In the genomic region with DNA sequence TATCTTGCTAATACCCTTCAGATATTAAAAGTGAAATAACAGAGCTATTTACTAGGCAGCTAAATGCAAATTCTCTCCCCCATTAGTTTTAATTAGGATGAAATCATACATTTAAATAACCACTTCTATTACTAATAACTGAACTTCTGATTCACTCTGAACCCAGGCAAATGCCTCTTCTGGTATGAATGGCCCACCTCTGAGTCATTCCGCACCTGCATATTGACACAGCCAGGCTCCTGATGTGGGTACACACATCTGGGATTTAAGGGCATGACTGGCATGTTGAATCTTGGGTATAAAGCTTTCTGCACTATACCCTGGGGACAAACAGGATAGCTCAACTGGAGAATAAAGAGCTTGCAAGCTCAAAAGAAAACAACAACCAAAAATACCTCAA, we compare ENCODE assay signal across 11 cellular contexts.
A peak's percentile ranks its signal among the peaks of the same experiment; 100 is the strongest.
DNase-seq lines count a peak whose midpoint lies in the region; ATAC-seq, FAIRE-seq and TF ChIP-seq lines count a peak whose summit lies in the region.
"Had no signal": no experiment of that assay in that cellular context is flagged by ENCODE, and none has a peak within 500 bp of the region (broad histone marks: within the 10 kb centered on the region; RNA-seq: fewer than 3 reads in every experiment).

No MANE protein-coding gene starts in this region.

- peaks cover 0 to 5% of the 10 kb centered on the region in 2 donors for H3K36me3 Mint-ChIP-seq in activated naive CD4-positive, alpha-beta T cell treated with anti-CD3 and anti-CD28 coated beads, Interleukin-2, amount 50 U/mL, for 72 hours
- no peaks in the 10 kb centered on the region for H3K36me3 Mint-ChIP-seq in T-helper 2 cell treated with Interferon-gamma antibody and Interleukin-4, amounts not matched to agents 5 μg/mL and 100 μg/mL, for 36 hours (ENCODE audit: low read depth)

- H3K36me3 ChIP-seq in kidney (ENCODE audit: control insufficient read depth in 1 of 2, insufficient read depth in 2 of 2, low read length in 2 of 2), result no peaks in the 10 kb centered on the region
- H3K36me3 ChIP-seq: brain microvascular endothelial cell, upper lobe of right lung had no signal

- no peak overlapping the region for H3K27ac ChIP-seq in A549
- H3K27ac ChIP-seq in kidney (ENCODE audit: low read depth in 2 of 2, low read length in 2 of 2), result no peak overlapping the region
- H3K27ac ChIP-seq: brain microvascular endothelial cell, upper lobe of right lung had no signal

- no peak for TF ChIP-seq EP300 in A549 (IDR thresholded peaks at IDR 0.05)

- CTCF ChIA-PET in A549 (lab: Yijun Ruan, JAX), result no interaction called here

- H3K4me1 ChIP-seq in A549 (peaks cover 25% of the 10 kb centered on the region), kidney (ENCODE audit: control insufficient read depth in 1 of 2, insufficient read depth in 1 of 2, low read depth in 1 of 2, low read length in 2 of 2) (no peaks in the 10 kb centered on the region)

- no peaks in the 10 kb centered on the region for H3K9me3 Mint-ChIP-seq in activated naive CD4-positive, alpha-beta T cell treated with anti-CD3 and anti-CD28 coated beads, Interleukin-2, amount 50 U/mL, for 72 hours
- H3K9me3 Mint-ChIP-seq in T-helper 2 cell treated with Interferon-gamma antibody and Interleukin-4, amounts not matched to agents 5 μg/mL and 100 μg/mL, for 36 hours, result no peaks in the 10 kb centered on the region

- peak overlapping the region; percentile 47 for H3K4me2 ChIP-seq in A549

- no peak for TF ChIP-seq POLR2A in A549 (IDR thresholded peaks at IDR 0.05; ENCODE audit: low read length)

- POLR2A ChIA-PET in A549 (lab: Yijun Ruan, JAX), result no interaction called here

- FAIRE-seq in A549 (lab: Jason Lieb, UNC), result no peak
- no peak for FAIRE-seq in kidney (lab: Jason Lieb, UNC)

- DNase-seq in A549 (ENCODE audit: low read depth in 1 of 2, low spot score in 1 of 2), result peak in 1 of 2 experiments; percentile 25
- DNase-seq in activated naive CD4-positive, alpha-beta T cell treated with anti-CD3 and anti-CD28 coated beads, Interleukin-2, amount 50 U/mL, for 72 hours (ENCODE audit: low spot score in 2 of 2), result peak in 1 of 2 donors; percentile 31
- no peak for DNase-seq in cerebellar cortex (ENCODE audit: low spot score)
- DNase-seq in AML-193 (lab: John Stamatoyannopoulos, UW), result no peak
- DNase-seq in T-helper 2 cell treated with Interferon-gamma antibody and Interleukin-4, amounts not matched to agents 5 μg/mL and 100 μg/mL, for 36 hours (ENCODE audit: low spot score), result no peak
- DNase-seq in kidney, result no peak
- DNase-seq: brain microvascular endothelial cell, NCI-H748 treated with DMSO at 0.1 percent for 48 hours, upper lobe of right lung had no signal

- H3K4me3 ChIP-seq in A549 (no peak overlapping the region), kidney (ENCODE audit: low read length in 2 of 2) (no peak overlapping the region)
- H3K4me3 ChIP-seq: upper lobe of right lung had no signal

- no peak overlapping the region for H3K4me3 Mint-ChIP-seq in T-helper 2 cell treated with Interferon-gamma antibody and Interleukin-4, amounts not matched to agents 5 μg/mL and 100 μg/mL, for 36 hours

- peaks cover 2% of the 10 kb centered on the region for H3K27me3 Mint-ChIP-seq in T-helper 2 cell treated with Interferon-gamma antibody and Interleukin-4, amounts not matched to agents 5 μg/mL and 100 μg/mL, for 36 hours (ENCODE audit: low read depth)

- no peak for TF ChIP-seq CTCF in A549 (IDR thresholded peaks at IDR 0.05)
- TF ChIP-seq CTCF in kidney (IDR thresholded peaks at IDR 0.05; ENCODE audit: borderline replicate concordance, extremely low read depth, insufficient read depth), result no peak

- TF ChIP-seq RAD21 in A549 (conservative IDR thresholded peaks at IDR 0.05 in 1 of 2, IDR thresholded peaks at IDR 0.05 in 1 of 2), result no peak

- intact Hi-C loops in kidney (cut with DNase I), result no loop called here

- ATAC-seq in A549 (0 out of 6 replicates have a peak, but pooled peaks of 1 of the 2 experiments have one; percentile 39), GM18873 (IDR thresholded peaks at IDR 0.05; ENCODE audit: low FRiP score, unreplicated experiment) (peak; percentile 80), HG03039 (IDR thresholded peaks at IDR 0.05; ENCODE audit: unreplicated experiment) (peak; percentile 70)
- ATAC-seq in activated naive CD4-positive, alpha-beta T cell treated with anti-CD3 and anti-CD28 coated beads, Interleukin-2, amount 50 U/mL, for 72 hours, result peak; percentile 73 to 97

- peaks cover 3% of the 10 kb centered on the region for H3K4me1 Mint-ChIP-seq in T-helper 2 cell treated with Interferon-gamma antibody and Interleukin-4, amounts not matched to agents 5 μg/mL and 100 μg/mL, for 36 hours (ENCODE audit: low read depth)

- no peak overlapping the region for H3K9ac ChIP-seq in kidney (ENCODE audit: low read length in 2 of 2)

- WGBS in A549 (ENCODE audit: missing lambda C conversion rate), result 22% methylated on average over 1 of the region's 1 CpG

- no peaks in the 10 kb centered on the region for H3K9me3 ChIP-seq in A549
- no peaks in the 10 kb centered on the region for H3K9me3 ChIP-seq in kidney (ENCODE audit: control insufficient read depth in 1 of 2, low read length in 2 of 2)
- H3K9me3 ChIP-seq: upper lobe of right lung had no signal

- H3K27ac Mint-ChIP-seq in activated naive CD4-positive, alpha-beta T cell treated with anti-CD3 and anti-CD28 coated beads, Interleukin-2, amount 50 U/mL, for 72 hours, result no peak overlapping the region
- no peak overlapping the region for H3K27ac Mint-ChIP-seq in T-helper 2 cell treated with Interferon-gamma antibody and Interleukin-4, amounts not matched to agents 5 μg/mL and 100 μg/mL, for 36 hours

TF ChIP-seq in A549, 52 proteins besides CTCF, POLR2A, EP300 and RAD21:
- TF ChIP-seq SMC3 (IDR thresholded peaks at IDR 0.05) (no peak), FOSL2 (IDR thresholded peaks at IDR 0.05) (peak; percentile 12; the same call in 1 of the 2 replicates), FOSL2 (CRISPR knock-in tag; IDR thresholded peaks at IDR 0.05) (0 out of 2 replicates have a peak, but pooled peaks have one; percentile 23), MAZ (IDR thresholded peaks at IDR 0.05; ENCODE audit: borderline replicate concordance, low read depth, low read length) (no peak), E2F6 (IDR thresholded peaks at IDR 0.05; ENCODE audit: borderline replicate concordance, low read depth) (no peak)
